Comparison of ENCODE assay signal across 8 cellular contexts in genomic region chr19:1064661-1065605, GRCh38. TPM values are rescaled to one million over a fixed set of nuclear protein-coding genes. Genes with fewer than 3 reads are reported as not detected.
A peak's percentile ranks its signal among the peaks of the same experiment; 100 is the strongest.
DNase-seq lines count a peak whose midpoint lies in the region; ATAC-seq and TF ChIP-seq lines count a peak whose summit lies in the region.

No MANE protein-coding gene starts in this region.

- H3K4me1 ChIP-seq in HEK293 (ENCODE audit: control insufficient read depth, insufficient read depth, low read length): peaks cover 2% of the 10 kb centered on the region; the same call in 1 of the 2 replicates
- peaks cover 8% of the 10 kb centered on the region for H3K4me1 ChIP-seq in skeletal muscle satellite cell (ENCODE audit: control insufficient read depth, insufficient read depth, low read length)

- H3K27ac ChIP-seq in HEK293 (ENCODE audit: extremely low read depth, low read depth, low read length): no peak overlapping the region
- no peak overlapping the region for H3K27ac ChIP-seq in SK-N-MC

- H3K36me3 ChIP-seq in HEK293 (ENCODE audit: control insufficient read depth in 2 of 2, insufficient read depth in 1 of 2, low read length in 2 of 2) (peaks cover 0 to 3% of the 10 kb centered on the region in 2 experiments; a peak in 2 of 3 replicates), SK-N-MC (ENCODE audit: insufficient read depth, low read length) (no peaks in the 10 kb centered on the region), skeletal muscle satellite cell (ENCODE audit: insufficient read depth, low read length) (no peaks in the 10 kb centered on the region)

- CTCF ChIA-PET in HEK293 (lab: Yijun Ruan, JAX): interaction anchor here (0.6 to 2.1 kb wide), 8 partner anchors 10 to 48 kb away, joined by 3 to 11 read pairs (median 4); partner anchors contain the start of genes CNN2 and RNU6-2

- no peak overlapping the region for H3K4me3 ChIP-seq in HEK293 (ENCODE audit: low read depth, low read length)
- peak overlapping the region; percentile 68 for H3K4me3 ChIP-seq in SK-N-MC
- H3K4me3 ChIP-seq in skeletal muscle satellite cell (ENCODE audit: low read length): no peak overlapping the region

- TF ChIP-seq CTCF in HEK293 (tag by site-specific recombination; IDR thresholded peaks at IDR 0.05): peak; percentile 94

- DNase-seq in CD1c-positive myeloid dendritic cell (ENCODE audit: extremely low spot score) (peak; percentile 83), SK-N-MC (ENCODE audit: low read depth, low spot score) (no peak), left cardiac atrium (peak; percentile 82), pons (ENCODE audit: low spot score) (no peak)
- peak; percentile 51 for DNase-seq in activated naive CD8-positive, alpha-beta T cell treated with anti-CD3 and anti-CD28 coated beads, Interleukin-2, amount 50 U/mL, for 16 hours (ENCODE audit: low read depth, low spot score)

- peak; percentile 54 to 67 for ATAC-seq in left cardiac atrium
- ATAC-seq in HG03571 (IDR thresholded peaks at IDR 0.05; ENCODE audit: unreplicated experiment): no peak

- peak overlapping the region; percentile 37 for H3K4me2 ChIP-seq in skeletal muscle satellite cell (ENCODE audit: low read length)

- POLR2A ChIA-PET in HEK293 (lab: Yijun Ruan, JAX): interaction anchor here (0.6 to 1.2 kb wide), 6 partner anchors 10 to 39 kb away, joined by 3 to 4 read pairs (median 3); partner anchors contain the start of genes ABCA7 and CNN2

- H3K27me3 ChIP-seq in skeletal muscle satellite cell (ENCODE audit: control insufficient read depth, insufficient read depth, low read length): peaks cover 30% of the 10 kb centered on the region

- H3K9ac ChIP-seq in SK-N-MC (ENCODE audit: insufficient read length) (no peak overlapping the region), skeletal muscle satellite cell (ENCODE audit: low read depth, low read length) (no peak overlapping the region)

- no peaks in the 10 kb centered on the region for H3K9me3 ChIP-seq in HEK293 (ENCODE audit: control insufficient read depth, insufficient read depth, low read depth, low read length)
- H3K9me3 ChIP-seq in SK-N-MC (ENCODE audit: low read depth, low read length): no peaks in the 10 kb centered on the region
- H3K9me3 ChIP-seq in skeletal muscle satellite cell (replicated peaks; ENCODE audit: low read length): peaks cover 2% of the 10 kb centered on the region

- intact Hi-C loops in left cardiac atrium (cut with DNase I): no loop called here

TF ChIP-seq in HEK293, 187 proteins besides CTCF, POLR2A, EP300 and RAD21 (continues in another document):
- TF ChIP-seq ZNF785 (tag by site-specific recombination; IDR thresholded peaks at IDR 0.05) (no peak), ZNF266 (tag by site-specific recombination; IDR thresholded peaks at IDR 0.05; ENCODE audit: low read depth) (no peak), PBX3 (CRISPR knock-in tag; IDR thresholded peaks at IDR 0.05) (0 out of 2 replicates have a peak, but pooled peaks have one; percentile 31), ZNF639 (tag by site-specific recombination; IDR thresholded peaks at IDR 0.05) (no peak), ZXDB (tag by site-specific recombination; IDR thresholded peaks at IDR 0.05) (0 out of 2 replicates have a peak, but pooled peaks have one; percentile 12), SP7 (tag by site-specific recombination; IDR thresholded peaks at IDR 0.05) (0 out of 2 replicates have a peak, but pooled peaks have one; percentile 11), HOXA7 (CRISPR knock-in tag; IDR thresholded peaks at IDR 0.05; ENCODE audit: borderline replicate concordance) (no peak), ZNF2 (tag by site-specific recombination; IDR thresholded peaks at IDR 0.05) (peak; percentile 57), ZNF214 (tag by site-specific recombination; IDR thresholded peaks at IDR 0.05; ENCODE audit: borderline replicate concordance) (no peak), ZNF366 (tag by site-specific recombination; conservative IDR thresholded peaks at IDR 0.05) (no peak), ZNF426 (tag by site-specific recombination; IDR thresholded peaks at IDR 0.05) (no peak), ZEB2 (tag by site-specific recombination; IDR thresholded peaks at IDR 0.05) (0 out of 2 replicates have a peak, but pooled peaks have one; percentile 14), SP3 (tag by site-specific recombination; IDR thresholded peaks at IDR 0.05) (peak; percentile 52; the same call in 1 of the 2 replicates), ZNF335 (tag by site-specific recombination; conservative IDR thresholded peaks at IDR 0.05) (peak; percentile 38; the same call in 1 of the 2 replicates), ZIC2 (tag by site-specific recombination; IDR thresholded peaks at IDR 0.05) (peak; percentile 94), ZNF596 (tag by site-specific recombination; IDR thresholded peaks at IDR 0.05) (no peak), KLF8 (tag by site-specific recombination; IDR thresholded peaks at IDR 0.05) (peak; percentile 66; the same call in 1 of the 2 replicates), ZSCAN30 (tag by site-specific recombination; IDR thresholded peaks at IDR 0.05) (peak; percentile 57; the same call in 1 of the 2 replicates), ZNF830 (tag by site-specific recombination; IDR thresholded peaks at IDR 0.05; ENCODE audit: low read depth) (no peak), OSR2 (tag by site-specific recombination; IDR thresholded peaks at IDR 0.05) (no peak), ZSCAN5A (tag by site-specific recombination; IDR thresholded peaks at IDR 0.05) (no peak), ZNF843 (tag by site-specific recombination; IDR thresholded peaks at IDR 0.05) (0 out of 2 replicates have a peak, but pooled peaks have one; percentile 8), ZNF521 (tag by site-specific recombination; IDR thresholded peaks at IDR 0.05) (no peak), MYNN (tag by site-specific recombination; IDR thresholded peaks at IDR 0.05; ENCODE audit: borderline replicate concordance) (no peak), ZSCAN23 (tag by site-specific recombination; IDR thresholded peaks at IDR 0.05) (no peak), ZNF138 (tag by site-specific recombination; IDR thresholded peaks at IDR 0.05; ENCODE audit: borderline replicate concordance) (no peak), ZNF157 (tag by site-specific recombination; IDR thresholded peaks at IDR 0.05) (no peak), KLF7 (tag by site-specific recombination; IDR thresholded peaks at IDR 0.05; ENCODE audit: borderline replicate concordance) (0 out of 2 replicates have a peak, but pooled peaks have one; percentile 29)
- TF ChIP-seq, protein P1, sequence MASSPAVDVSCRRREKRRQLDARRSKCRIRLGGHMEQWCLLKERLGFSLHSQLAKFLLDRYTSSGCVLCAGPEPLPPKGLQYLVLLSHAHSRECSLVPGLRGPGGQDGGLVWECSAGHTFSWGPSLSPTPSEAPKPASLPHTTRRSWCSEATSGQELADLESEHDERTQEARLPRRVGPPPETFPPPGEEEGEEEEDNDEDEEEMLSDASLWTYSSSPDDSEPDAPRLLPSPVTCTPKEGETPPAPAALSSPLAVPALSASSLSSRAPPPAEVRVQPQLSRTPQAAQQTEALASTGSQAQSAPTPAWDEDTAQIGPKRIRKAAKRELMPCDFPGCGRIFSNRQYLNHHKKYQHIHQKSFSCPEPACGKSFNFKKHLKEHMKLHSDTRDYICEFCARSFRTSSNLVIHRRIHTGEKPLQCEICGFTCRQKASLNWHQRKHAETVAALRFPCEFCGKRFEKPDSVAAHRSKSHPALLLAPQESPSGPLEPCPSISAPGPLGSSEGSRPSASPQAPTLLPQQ (tag by site-specific recombination; IDR thresholded peaks at IDR 0.05): peak; percentile 79

RNA-seq across cellular contexts. Expression of gene ARHGAP45, which starts 2.0 kb away (rescaled TPM):
- 10 to 100 TPM; 10.6 to 12.6 TPM for total RNA-seq in left cardiac atrium
- total RNA-seq in skeletal muscle satellite cell (2012; rRNA removed): 0.44 and 0.76 TPM in 2 replicates

RNA-seq across cellular contexts. Expression of gene ABCA7, which starts 25.0 kb away (rescaled TPM):
- total RNA-seq in left cardiac atrium: 10 to 100 TPM in 1 of 2 donors, 1 to 10 TPM in 1; 7.7 to 10.0 TPM
- total RNA-seq in skeletal muscle satellite cell (2012; rRNA removed): 4.8 and 5.1 TPM in 2 replicates

RNA-seq across cellular contexts. Expression of gene POLR2E, which starts 30.2 kb away (rescaled TPM):
- total RNA-seq in left cardiac atrium: 100 to 1,000 TPM; 142 to 143 TPM
- 102 and 112 TPM in 2 replicates for total RNA-seq in skeletal muscle satellite cell (2012; rRNA removed)

RNA-seq across cellular contexts. Expression of gene CNN2, which starts 38.5 kb away (rescaled TPM):
- 10 to 100 TPM; 74.4 to 83.8 TPM for total RNA-seq in left cardiac atrium
- 63.9 and 119 TPM in 2 replicates for total RNA-seq in skeletal muscle satellite cell (2012; rRNA removed)

RNA-seq across cellular contexts. Expression of gene GPX4, which starts 38.9 kb away (rescaled TPM):
- total RNA-seq in left cardiac atrium: 100 to 1,000 TPM; 378 to 432 TPM
- total RNA-seq in skeletal muscle satellite cell (2012; rRNA removed): 339 and 487 TPM in 2 replicates

Comparison
In these comparisons a context has a peak if more than half of its experiments do, and no peak if none do; other contexts are left out.
1. DNase-seq: peak in CD1c-positive myeloid dendritic cell (single experiment), activated naive CD8-positive, alpha-beta T cell treated with anti-CD3 and anti-CD28 coated beads, Interleukin-2, amount 50 U/mL, for 16 hours (single experiment) and left cardiac atrium (single experiment); none in SK-N-MC (single experiment) and pons (single experiment).